In the genomic region with DNA sequence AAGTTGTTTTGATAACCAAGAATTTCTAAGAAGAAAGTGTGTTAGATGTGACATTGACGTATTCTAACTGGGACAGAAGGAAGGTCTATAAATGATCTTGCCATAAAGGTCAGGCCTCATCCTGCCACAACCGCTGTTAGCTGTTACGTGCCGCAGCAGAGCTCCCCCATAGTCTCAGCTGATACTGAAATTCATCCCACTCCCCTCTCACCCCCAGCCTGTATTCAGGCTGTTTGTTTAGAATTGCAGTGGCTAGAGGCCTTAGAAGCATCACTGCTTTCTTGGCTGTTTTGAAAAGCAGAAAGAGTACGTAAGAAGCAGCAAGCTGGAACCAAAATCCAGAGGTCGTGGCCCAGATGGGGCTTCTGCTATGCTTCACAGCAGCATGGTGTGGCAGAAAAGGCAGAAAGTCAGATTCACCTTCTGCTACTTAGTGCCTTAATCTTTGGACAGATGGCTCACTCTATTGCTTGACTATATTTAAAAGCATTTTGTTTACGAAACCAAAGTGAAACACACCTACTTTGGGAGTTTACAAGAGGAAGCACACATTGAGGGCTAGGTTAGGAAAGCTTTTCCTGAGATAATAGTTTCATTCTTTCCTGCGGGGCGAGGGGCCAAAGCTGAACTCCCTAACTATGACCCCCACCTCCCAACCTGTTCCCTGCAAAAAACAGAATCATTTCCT, we compare ENCODE assay signal across 11 cellular contexts. TPM values are rescaled to one million over a fixed set of nuclear protein-coding genes. Genes with fewer than 3 reads are reported as not detected.
DNase-seq lines count a peak whose midpoint lies in the region; ATAC-seq and TF ChIP-seq lines count a peak whose summit lies in the region.
"Had no signal": no experiment of that assay in that cellular context is flagged by ENCODE, and none has a peak within 500 bp of the region (broad histone marks: within the 10 kb centered on the region; RNA-seq: fewer than 3 reads in every experiment).

No MANE protein-coding gene starts in this region.

- peak; percentile 12 for DNase-seq in DMS79 treated with DMSO at 0.1 percent for 48 hours (lab: John Stamatoyannopoulos, UW)
- DNase-seq in DMS79 (lab: John Stamatoyannopoulos, UW), result no peak
- peak; percentile 60 for DNase-seq in activated CD8-positive, alpha-beta memory T cell treated with anti-CD3 and anti-CD28 coated beads, Interleukin-2, amount 10 ng/mL, durations not matched to agents 7 days and 5 days
- DNase-seq in SKM-1 treated with dmso at 0.1 percent for 144 hours (lab: John Stamatoyannopoulos, UW; ENCODE audit: unreplicated experiment), result no peak
- DNase-seq in COLO829 (ENCODE audit: low spot score), result no peak
- no peak for DNase-seq in GM13976 (ENCODE audit: low spot score)
- DNase-seq: cortex of kidney, SHP77 had no signal

- H3K4me1 Mint-ChIP-seq in activated CD8-positive, alpha-beta memory T cell treated with anti-CD3 and anti-CD28 coated beads, Interleukin-2, amount 10 ng/mL, durations not matched to agents 7 days and 5 days, result peaks cover 38% of the 10 kb centered on the region
- H3K4me1 Mint-ChIP-seq in stimulated activated naive CD8-positive, alpha-beta T cell treated with anti-CD3 and anti-CD28 coated beads, Interleukin-15, Interleukin-2, amounts not matched to agents 100 ng/mL and 50 ng/mL, for 24 hours (ENCODE audit: low read depth), result peaks cover 74% of the 10 kb centered on the region

- no peaks in the 10 kb centered on the region for H3K36me3 ChIP-seq in iPS-18a (ENCODE audit: control insufficient read depth, low read depth, low read length)

- no peak for TF ChIP-seq CTCF in GM13976 (IDR thresholded peaks at IDR 0.05; ENCODE audit: borderline replicate concordance, control extremely low read depth, extremely low read depth, insufficient read depth, missing control alignments)

- H3K9me3 Mint-ChIP-seq in activated CD8-positive, alpha-beta memory T cell treated with anti-CD3 and anti-CD28 coated beads, Interleukin-2, amount 10 ng/mL, durations not matched to agents 7 days and 5 days (ENCODE audit: low read depth), result no peaks in the 10 kb centered on the region
- peaks cover 6% of the 10 kb centered on the region for H3K9me3 Mint-ChIP-seq in stimulated activated naive CD8-positive, alpha-beta T cell treated with anti-CD3 and anti-CD28 coated beads, Interleukin-15, Interleukin-2, amounts not matched to agents 100 ng/mL and 50 ng/mL, for 24 hours

- H3K4me3 ChIP-seq in iPS-18a (ENCODE audit: low read length), result peak overlapping the region; percentile 60

- peak overlapping the region; percentile 84 for H3K27ac Mint-ChIP-seq in activated CD8-positive, alpha-beta memory T cell treated with anti-CD3 and anti-CD28 coated beads, Interleukin-2, amount 10 ng/mL, durations not matched to agents 7 days and 5 days
- peak overlapping the region; percentile 85 for H3K27ac Mint-ChIP-seq in stimulated activated naive CD8-positive, alpha-beta T cell treated with anti-CD3 and anti-CD28 coated beads, Interleukin-15, Interleukin-2, amounts not matched to agents 100 ng/mL and 50 ng/mL, for 24 hours

- H3K27me3 ChIP-seq in iPS-18a (ENCODE audit: control insufficient read depth, insufficient read depth, low read length), result peaks cover 71% of the 10 kb centered on the region

- CTCF ChIA-PET in activated CD8-positive, alpha-beta memory T cell treated with anti-CD3 and anti-CD28 coated beads, Interleukin-2, amount 10 ng/mL, durations not matched to agents 7 days and 5 days (lab: Charles Lee), result interaction anchor here (1.9 to 2.5 kb wide), 2 partner anchors 8 to 26 kb away, joined by 5 to 9 read pairs; no protein-coding TSS in a partner anchor

- H3K4me1 ChIP-seq in iPS-18a (ENCODE audit: control insufficient read depth, low read depth, low read length), result peaks cover 21% of the 10 kb centered on the region

- no peak overlapping the region for H3K27ac ChIP-seq in iPS-18a (ENCODE audit: low read length)
- H3K27ac ChIP-seq: 22Rv1 had no signal

- ATAC-seq in activated CD8-positive, alpha-beta memory T cell treated with anti-CD3 and anti-CD28 coated beads, Interleukin-2, amount 10 ng/mL, durations not matched to agents 7 days and 5 days, result peak; percentile 50

- peaks cover 7% of the 10 kb centered on the region for H3K36me3 Mint-ChIP-seq in activated CD8-positive, alpha-beta memory T cell treated with anti-CD3 and anti-CD28 coated beads, Interleukin-2, amount 10 ng/mL, durations not matched to agents 7 days and 5 days
- H3K36me3 Mint-ChIP-seq in stimulated activated naive CD8-positive, alpha-beta T cell treated with anti-CD3 and anti-CD28 coated beads, Interleukin-15, Interleukin-2, amounts not matched to agents 100 ng/mL and 50 ng/mL, for 24 hours (ENCODE audit: low read depth), result peaks cover 15% of the 10 kb centered on the region

- peak overlapping the region; percentile 23 for H3K4me3 Mint-ChIP-seq in activated CD8-positive, alpha-beta memory T cell treated with anti-CD3 and anti-CD28 coated beads, Interleukin-2, amount 10 ng/mL, durations not matched to agents 7 days and 5 days
- peak overlapping the region; percentile 81 for H3K4me3 Mint-ChIP-seq in stimulated activated naive CD8-positive, alpha-beta T cell treated with anti-CD3 and anti-CD28 coated beads, Interleukin-15, Interleukin-2, amounts not matched to agents 100 ng/mL and 50 ng/mL, for 24 hours

- in situ Hi-C loops in GM13976 (cut with MboI; ENCODE audit: low sequenced_read_pairs, unreplicated experiment), result no loop called here

- H3K27me3 Mint-ChIP-seq in activated CD8-positive, alpha-beta memory T cell treated with anti-CD3 and anti-CD28 coated beads, Interleukin-2, amount 10 ng/mL, durations not matched to agents 7 days and 5 days, result peaks cover 90% of the 10 kb centered on the region
- H3K27me3 Mint-ChIP-seq in stimulated activated naive CD8-positive, alpha-beta T cell treated with anti-CD3 and anti-CD28 coated beads, Interleukin-15, Interleukin-2, amounts not matched to agents 100 ng/mL and 50 ng/mL, for 24 hours, result peaks cover 66% of the 10 kb centered on the region

- H3K9me3 ChIP-seq in iPS-18a (ENCODE audit: control insufficient read depth, low read depth, low read length), result no peaks in the 10 kb centered on the region

- H3K9ac ChIP-seq in iPS-18a (ENCODE audit: low read length), result no peak overlapping the region

RNA-seq across cellular contexts. Expression of a gene that starts 0.9 kb away (rescaled TPM):
- total RNA-seq in activated CD8-positive, alpha-beta memory T cell treated with anti-CD3 and anti-CD28 coated beads, Interleukin-2, amount 10 ng/mL, durations not matched to agents 7 days and 5 days, result 10 to 100 TPM in 1 of 2 experiments, 1 to 10 TPM in 1; 5.6 to 40.1 TPM

RNA-seq across cellular contexts. Expression of a gene that starts 25.0 kb away (rescaled TPM):
- total RNA-seq in activated CD8-positive, alpha-beta memory T cell treated with anti-CD3 and anti-CD28 coated beads, Interleukin-2, amount 10 ng/mL, durations not matched to agents 7 days and 5 days, result not detected

RNA-seq across cellular contexts. Expression of a gene that starts 27.4 kb away (rescaled TPM):
- under 1 TPM in 1 of 2 experiments, not detected in 1; 0.30 TPM for total RNA-seq in activated CD8-positive, alpha-beta memory T cell treated with anti-CD3 and anti-CD28 coated beads, Interleukin-2, amount 10 ng/mL, durations not matched to agents 7 days and 5 days

Comparison
In these comparisons a context has a peak if more than half of its experiments do, and no peak if none do; other contexts are left out.
1. DNase-seq: peak in DMS79 treated with DMSO at 0.1 percent for 48 hours (single experiment) and activated CD8-positive, alpha-beta memory T cell treated with anti-CD3 and anti-CD28 coated beads, Interleukin-2, amount 10 ng/mL, durations not matched to agents 7 days and 5 days (single experiment); none in DMS79 (single experiment), SKM-1 treated with dmso at 0.1 percent for 144 hours (single experiment), COLO829 (single experiment) and GM13976 (single experiment).